Comparison of ENCODE assay signal across 8 cellular contexts in genomic region chr1:232951605-232952004, GRCh38. TPM values are rescaled to one million over a fixed set of nuclear protein-coding genes. Genes with fewer than 3 reads are reported as not detected.
A peak's percentile ranks its signal among the peaks of the same experiment; 100 is the strongest.
DNase-seq lines count a peak whose midpoint lies in the region; ATAC-seq and TF ChIP-seq lines count a peak whose summit lies in the region.

No MANE protein-coding gene starts in this region.

- peak overlapping the region; percentile 91; the same call in 1 of the 2 replicates for H2AFZ ChIP-seq in DND-41 (ENCODE audit: low read depth, low read length)
- H2AFZ ChIP-seq in OCI-LY1 (ENCODE audit: low read length): no peak overlapping the region
- no peak overlapping the region for H2AFZ ChIP-seq in osteoblast (ENCODE audit: low read length)

- H3K27ac ChIP-seq in DND-41 (ENCODE audit: low read length) (peak overlapping the region; percentile 96), OCI-LY1 (ENCODE audit: low read depth, low read length, poor library complexity, severe bottlenecking) (peak overlapping the region; percentile 11), endodermal cell (ENCODE audit: low read depth, low read length) (no peak overlapping the region), osteoblast (ENCODE audit: low read depth, low read length) (no peak overlapping the region)

- peaks cover 15% of the 10 kb centered on the region for H3K4me1 Mint-ChIP-seq in endodermal cell

- peaks cover 37% of the 10 kb centered on the region for H3K4me1 ChIP-seq in DND-41 (ENCODE audit: insufficient read depth, low read length)
- peaks cover 31% of the 10 kb centered on the region for H3K4me1 ChIP-seq in OCI-LY1 (ENCODE audit: insufficient read depth, low read length, severe bottlenecking)
- H3K4me1 ChIP-seq in endodermal cell (ENCODE audit: control insufficient read depth, insufficient read depth, low read length): no peaks in the 10 kb centered on the region
- H3K4me1 ChIP-seq in osteoblast (ENCODE audit: insufficient read depth, low read length): peaks cover 7% of the 10 kb centered on the region

- H3K36me3 ChIP-seq in DND-41 (ENCODE audit: insufficient read depth, low read length) (peaks cover 11% of the 10 kb centered on the region), OCI-LY1 (ENCODE audit: insufficient read depth, low read length) (peaks cover 7% of the 10 kb centered on the region), endodermal cell (ENCODE audit: control insufficient read depth, insufficient read depth, low read length) (peaks cover 7% of the 10 kb centered on the region), osteoblast (ENCODE audit: insufficient read depth, low read length) (no peaks in the 10 kb centered on the region)

- no peaks in the 10 kb centered on the region for H3F3A ChIP-seq in OCI-LY1 (ENCODE audit: insufficient read depth, low read length)

- H3K4me3 Mint-ChIP-seq in endodermal cell: peak overlapping the region; percentile 81

- H3K79me2 ChIP-seq in DND-41 (ENCODE audit: insufficient read depth, low read length): peaks cover 59% of the 10 kb centered on the region
- H3K79me2 ChIP-seq in OCI-LY1 (ENCODE audit: insufficient read depth, low read length): no peaks in the 10 kb centered on the region
- H3K79me2 ChIP-seq in osteoblast (ENCODE audit: insufficient read depth, low read length): peaks cover 15% of the 10 kb centered on the region

- H3K4me2 ChIP-seq in DND-41 (ENCODE audit: insufficient read depth, low read length) (peak overlapping the region; percentile 90), OCI-LY1 (ENCODE audit: low read length) (peak overlapping the region; percentile 78), osteoblast (ENCODE audit: insufficient read depth, low read length) (peak overlapping the region; percentile 96)

- TF ChIP-seq CTCF in DND-41 (IDR thresholded peaks at IDR 0.05; ENCODE audit: borderline replicate concordance, extremely low read depth, low read length, poor library complexity, severe bottlenecking) (no peak), OCI-LY1 (IDR thresholded peaks at IDR 0.05; ENCODE audit: low read length) (no peak), endodermal cell (conservative IDR thresholded peaks at IDR 0.05) (no peak), osteoblast (IDR thresholded peaks at IDR 0.05; ENCODE audit: extremely low read depth, low read depth, low read length) (no peak)

- peaks cover 8% of the 10 kb centered on the region for H3K27me3 Mint-ChIP-seq in endodermal cell (ENCODE audit: insufficient read depth)

- H3K9me3 Mint-ChIP-seq in endodermal cell: no peaks in the 10 kb centered on the region

- ATAC-seq in DND-41 (ENCODE audit: insufficient read depth, low read depth) (no peak), GM18517 (IDR thresholded peaks at IDR 0.05; ENCODE audit: unreplicated experiment) (no peak), HG03432 (IDR thresholded peaks at IDR 0.05; ENCODE audit: unreplicated experiment) (no peak), HG02938 (IDR thresholded peaks at IDR 0.05; ENCODE audit: unreplicated experiment) (no peak)

- H3K9ac ChIP-seq in DND-41 (ENCODE audit: low read depth, low read length): peak overlapping the region; percentile 88
- H3K9ac ChIP-seq in OCI-LY1 (ENCODE audit: low read length): peak overlapping the region; percentile 84
- no peak overlapping the region for H3K9ac ChIP-seq in endodermal cell (ENCODE audit: extremely low read depth, low read length, poor library complexity, severe bottlenecking)

- H4K20me1 ChIP-seq in DND-41 (ENCODE audit: insufficient read depth, low read length) (no peaks in the 10 kb centered on the region), OCI-LY1 (ENCODE audit: insufficient read depth, low read length) (no peaks in the 10 kb centered on the region), osteoblast (ENCODE audit: insufficient read depth, low read length) (no peaks in the 10 kb centered on the region)

- no peak for DNase-seq in DND-41
- DNase-seq in endodermal cell: no peak
- DNase-seq in osteoblast (ENCODE audit: insufficient read length, low spot score, missing footprints): no peak
- no peak for DNase-seq in NCI-H345 (lab: John Stamatoyannopoulos, UW)

- H3K27ac Mint-ChIP-seq in endodermal cell: no peak overlapping the region

- H3K27me3 ChIP-seq in DND-41 (ENCODE audit: insufficient read depth, low read length, poor library complexity) (no peaks in the 10 kb centered on the region), OCI-LY1 (ENCODE audit: insufficient read depth, low read length) (no peaks in the 10 kb centered on the region), endodermal cell (ENCODE audit: control insufficient read depth, insufficient read depth, low read length, poor library complexity, severe bottlenecking) (no peaks in the 10 kb centered on the region), osteoblast (ENCODE audit: insufficient read depth, low read length) (no peaks in the 10 kb centered on the region)

- no peaks in the 10 kb centered on the region for H3K9me2 ChIP-seq in OCI-LY1 (ENCODE audit: low read depth, low read length)

- H3K4me3 ChIP-seq in DND-41 (ENCODE audit: low read depth in 1 of 2, low read length in 2 of 2): peak overlapping the region; percentile 78 to 82; a peak in 3 of 4 replicates
- peak overlapping the region; percentile 85 for H3K4me3 ChIP-seq in OCI-LY1 (ENCODE audit: low read depth, low read length, poor library complexity, severe bottlenecking)
- H3K4me3 ChIP-seq in endodermal cell (ENCODE audit: low read length): peak overlapping the region; percentile 90
- peak overlapping the region; percentile 91 for H3K4me3 ChIP-seq in osteoblast (ENCODE audit: insufficient read depth, low read length)

- H3K36me3 Mint-ChIP-seq in endodermal cell (ENCODE audit: low read depth): peaks cover 7% of the 10 kb centered on the region

- 87% methylated on average over 1 of the region's 1 CpG; no CpG with 5 or more reads in 1 of the 2 experiments for WGBS in endodermal cell (ENCODE audit: insufficient coverage in 1 of 2, insufficient read length in 1 of 2), 2 experiments

- no peaks in the 10 kb centered on the region for H3K9me3 ChIP-seq in DND-41 (ENCODE audit: insufficient read depth, low read length, severe bottlenecking)
- H3K9me3 ChIP-seq in OCI-LY1 (ENCODE audit: low read length): no peaks in the 10 kb centered on the region
- H3K9me3 ChIP-seq in endodermal cell (ENCODE audit: control insufficient read depth, low read length): no peaks in the 10 kb centered on the region
- H3K9me3 ChIP-seq in osteoblast (ENCODE audit: low read depth, low read length): no peaks in the 10 kb centered on the region

RNA-seq across cellular contexts. Expression of gene NTPCR, which starts 1.2 kb away (rescaled TPM):
- total RNA-seq in endodermal cell (10 to 100 TPM; 30.9 to 43.3 TPM), osteoblast (15.6 and 26.5 TPM in 2 replicates)
- polyA plus RNA-seq in endodermal cell (2013, experiment 1 of 2): 95.2 TPM
- 86.8 TPM for polyA plus RNA-seq in endodermal cell (2013, experiment 2 of 2)

Comparison
In these comparisons a context has a peak if more than half of its experiments do, and no peak if none do; other contexts are left out.
1. H3K27ac ChIP-seq: peak in DND-41 (single experiment) and OCI-LY1 (single experiment); none in endodermal cell (single experiment) and osteoblast (single experiment).
2. Peak in every context shown above with its lines, with median percentiles within 50 percentile points of each other: H3K4me2 ChIP-seq and H3K4me3 ChIP-seq.